Comparison of ENCODE assay signal across 1 cellular context in the genomic region with DNA sequence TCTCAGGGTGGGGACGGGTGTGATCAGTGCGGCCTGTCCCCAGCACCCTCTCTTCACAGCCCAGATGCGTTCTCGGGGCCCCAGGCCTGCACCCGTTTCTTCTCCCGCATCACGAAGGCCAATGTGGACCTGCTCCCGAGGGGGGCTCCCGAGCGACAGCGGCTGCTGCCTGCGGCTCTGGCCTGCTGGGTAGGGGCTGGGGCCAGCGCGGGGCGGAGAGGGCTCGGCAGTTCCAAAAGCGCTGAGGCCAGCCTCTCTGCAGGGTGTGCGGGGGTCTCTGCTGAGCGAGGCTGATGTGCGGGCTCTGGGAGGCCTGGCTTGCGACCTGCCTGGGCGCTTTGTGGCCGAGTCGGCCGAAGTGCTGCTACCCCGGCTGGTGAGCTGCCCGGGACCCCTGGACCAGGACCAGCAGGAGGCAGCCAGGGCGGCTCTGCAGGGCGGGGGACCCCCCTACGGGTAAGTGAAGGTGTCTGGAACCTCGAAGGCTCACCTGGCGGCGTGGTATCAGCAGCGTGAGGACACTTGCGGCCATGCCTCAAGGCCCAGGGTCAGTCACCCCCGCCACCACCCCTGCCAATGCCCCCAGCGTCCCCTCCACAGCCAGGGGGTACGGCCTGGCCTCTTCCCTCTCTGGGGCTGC.
TF ChIP-seq lines count a peak whose summit lies in the region.

No MANE protein-coding gene starts in this region.

TF ChIP-seq in K562, 482 proteins besides CTCF, POLR2A, EP300 and RAD21:
- TF ChIP-seq RBM17 (IDR thresholded peaks at IDR 0.05; ENCODE audit: borderline replicate concordance, low read depth, low read length) (no peak), ZFX (CRISPR knock-in tag; IDR thresholded peaks at IDR 0.05) (no peak), TOE1 (IDR thresholded peaks at IDR 0.05; ENCODE audit: borderline replicate concordance) (no peak), TOE1 (CRISPR knock-in tag; IDR thresholded peaks at IDR 0.05; ENCODE audit: borderline replicate concordance, low read depth) (no peak), CEBPB (tag; IDR thresholded peaks at IDR 0.05) (no peak), REST (CRISPR knock-in tag; IDR thresholded peaks at IDR 0.05; ENCODE audit: low read depth) (no peak), MTA1 (IDR thresholded peaks at IDR 0.05; ENCODE audit: borderline replicate concordance) (no peak), FOXA1 (IDR thresholded peaks at IDR 0.05; ENCODE audit: borderline replicate concordance) (no peak), ELF2 (CRISPR knock-in tag; IDR thresholded peaks at IDR 0.05) (no peak), PURB (CRISPR knock-in tag; IDR thresholded peaks at IDR 0.05; ENCODE audit: low read depth) (no peak), NRF1 (conservative IDR thresholded peaks at IDR 0.05 in 1 of 2, IDR thresholded peaks at IDR 0.05 in 1 of 2) (no peak), ZBTB40 (IDR thresholded peaks at IDR 0.05) (no peak), ZBTB40 (CRISPR knock-in tag; IDR thresholded peaks at IDR 0.05) (no peak), PHF20 (IDR thresholded peaks at IDR 0.05; ENCODE audit: partially characterized antibody) (no peak), RB1 (IDR thresholded peaks at IDR 0.05; ENCODE audit: low read depth) (no peak), ZNF79 (CRISPR knock-in tag; IDR thresholded peaks at IDR 0.05; ENCODE audit: low read depth) (no peak), PTRF (tag; IDR thresholded peaks at IDR 0.05) (no peak), FOXJ2 (tag; IDR thresholded peaks at IDR 0.05) (no peak), RBM34 (IDR thresholded peaks at IDR 0.05; ENCODE audit: borderline replicate concordance, insufficient read depth, low read length) (no peak)
- TF ChIP-seq, protein P1, sequence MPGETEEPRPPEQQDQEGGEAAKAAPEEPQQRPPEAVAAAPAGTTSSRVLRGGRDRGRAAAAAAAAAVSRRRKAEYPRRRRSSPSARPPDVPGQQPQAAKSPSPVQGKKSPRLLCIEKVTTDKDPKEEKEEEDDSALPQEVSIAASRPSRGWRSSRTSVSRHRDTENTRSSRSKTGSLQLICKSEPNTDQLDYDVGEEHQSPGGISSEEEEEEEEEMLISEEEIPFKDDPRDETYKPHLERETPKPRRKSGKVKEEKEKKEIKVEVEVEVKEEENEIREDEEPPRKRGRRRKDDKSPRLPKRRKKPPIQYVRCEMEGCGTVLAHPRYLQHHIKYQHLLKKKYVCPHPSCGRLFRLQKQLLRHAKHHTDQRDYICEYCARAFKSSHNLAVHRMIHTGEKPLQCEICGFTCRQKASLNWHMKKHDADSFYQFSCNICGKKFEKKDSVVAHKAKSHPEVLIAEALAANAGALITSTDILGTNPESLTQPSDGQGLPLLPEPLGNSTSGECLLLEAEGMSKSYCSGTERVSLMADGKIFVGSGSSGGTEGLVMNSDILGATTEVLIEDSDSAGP (CRISPR knock-in tag; IDR thresholded peaks at IDR 0.05): no peak
- TF ChIP-seq, protein P2, sequence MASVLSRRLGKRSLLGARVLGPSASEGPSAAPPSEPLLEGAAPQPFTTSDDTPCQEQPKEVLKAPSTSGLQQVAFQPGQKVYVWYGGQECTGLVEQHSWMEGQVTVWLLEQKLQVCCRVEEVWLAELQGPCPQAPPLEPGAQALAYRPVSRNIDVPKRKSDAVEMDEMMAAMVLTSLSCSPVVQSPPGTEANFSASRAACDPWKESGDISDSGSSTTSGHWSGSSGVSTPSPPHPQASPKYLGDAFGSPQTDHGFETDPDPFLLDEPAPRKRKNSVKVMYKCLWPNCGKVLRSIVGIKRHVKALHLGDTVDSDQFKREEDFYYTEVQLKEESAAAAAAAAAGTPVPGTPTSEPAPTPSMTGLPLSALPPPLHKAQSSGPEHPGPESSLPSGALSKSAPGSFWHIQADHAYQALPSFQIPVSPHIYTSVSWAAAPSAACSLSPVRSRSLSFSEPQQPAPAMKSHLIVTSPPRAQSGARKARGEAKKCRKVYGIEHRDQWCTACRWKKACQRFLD (CRISPR knock-in tag; IDR thresholded peaks at IDR 0.05): no peak
